In genomic region chr5:73692166-73692640, GRCh38 we compare ENCODE assay signal across 1 cellular context.
TF ChIP-seq lines count a peak whose summit lies in the region.

No MANE protein-coding gene starts in this region.

TF ChIP-seq in H1, 55 proteins besides CTCF, POLR2A, EP300 and RAD21 (continued from another document):
- TF ChIP-seq BRCA1 (IDR thresholded peaks at IDR 0.05; ENCODE audit: low read depth, low read length) = no peak
- TF ChIP-seq EGR1 (IDR thresholded peaks at IDR 0.05; ENCODE audit: borderline replicate concordance, low read depth, low read length) = no peak
- no peak for TF ChIP-seq JUN (IDR thresholded peaks at IDR 0.05; ENCODE audit: low read depth, low read length)
- no peak for TF ChIP-seq CREB1 (IDR thresholded peaks at IDR 0.05)
- TF ChIP-seq, protein P1, sequence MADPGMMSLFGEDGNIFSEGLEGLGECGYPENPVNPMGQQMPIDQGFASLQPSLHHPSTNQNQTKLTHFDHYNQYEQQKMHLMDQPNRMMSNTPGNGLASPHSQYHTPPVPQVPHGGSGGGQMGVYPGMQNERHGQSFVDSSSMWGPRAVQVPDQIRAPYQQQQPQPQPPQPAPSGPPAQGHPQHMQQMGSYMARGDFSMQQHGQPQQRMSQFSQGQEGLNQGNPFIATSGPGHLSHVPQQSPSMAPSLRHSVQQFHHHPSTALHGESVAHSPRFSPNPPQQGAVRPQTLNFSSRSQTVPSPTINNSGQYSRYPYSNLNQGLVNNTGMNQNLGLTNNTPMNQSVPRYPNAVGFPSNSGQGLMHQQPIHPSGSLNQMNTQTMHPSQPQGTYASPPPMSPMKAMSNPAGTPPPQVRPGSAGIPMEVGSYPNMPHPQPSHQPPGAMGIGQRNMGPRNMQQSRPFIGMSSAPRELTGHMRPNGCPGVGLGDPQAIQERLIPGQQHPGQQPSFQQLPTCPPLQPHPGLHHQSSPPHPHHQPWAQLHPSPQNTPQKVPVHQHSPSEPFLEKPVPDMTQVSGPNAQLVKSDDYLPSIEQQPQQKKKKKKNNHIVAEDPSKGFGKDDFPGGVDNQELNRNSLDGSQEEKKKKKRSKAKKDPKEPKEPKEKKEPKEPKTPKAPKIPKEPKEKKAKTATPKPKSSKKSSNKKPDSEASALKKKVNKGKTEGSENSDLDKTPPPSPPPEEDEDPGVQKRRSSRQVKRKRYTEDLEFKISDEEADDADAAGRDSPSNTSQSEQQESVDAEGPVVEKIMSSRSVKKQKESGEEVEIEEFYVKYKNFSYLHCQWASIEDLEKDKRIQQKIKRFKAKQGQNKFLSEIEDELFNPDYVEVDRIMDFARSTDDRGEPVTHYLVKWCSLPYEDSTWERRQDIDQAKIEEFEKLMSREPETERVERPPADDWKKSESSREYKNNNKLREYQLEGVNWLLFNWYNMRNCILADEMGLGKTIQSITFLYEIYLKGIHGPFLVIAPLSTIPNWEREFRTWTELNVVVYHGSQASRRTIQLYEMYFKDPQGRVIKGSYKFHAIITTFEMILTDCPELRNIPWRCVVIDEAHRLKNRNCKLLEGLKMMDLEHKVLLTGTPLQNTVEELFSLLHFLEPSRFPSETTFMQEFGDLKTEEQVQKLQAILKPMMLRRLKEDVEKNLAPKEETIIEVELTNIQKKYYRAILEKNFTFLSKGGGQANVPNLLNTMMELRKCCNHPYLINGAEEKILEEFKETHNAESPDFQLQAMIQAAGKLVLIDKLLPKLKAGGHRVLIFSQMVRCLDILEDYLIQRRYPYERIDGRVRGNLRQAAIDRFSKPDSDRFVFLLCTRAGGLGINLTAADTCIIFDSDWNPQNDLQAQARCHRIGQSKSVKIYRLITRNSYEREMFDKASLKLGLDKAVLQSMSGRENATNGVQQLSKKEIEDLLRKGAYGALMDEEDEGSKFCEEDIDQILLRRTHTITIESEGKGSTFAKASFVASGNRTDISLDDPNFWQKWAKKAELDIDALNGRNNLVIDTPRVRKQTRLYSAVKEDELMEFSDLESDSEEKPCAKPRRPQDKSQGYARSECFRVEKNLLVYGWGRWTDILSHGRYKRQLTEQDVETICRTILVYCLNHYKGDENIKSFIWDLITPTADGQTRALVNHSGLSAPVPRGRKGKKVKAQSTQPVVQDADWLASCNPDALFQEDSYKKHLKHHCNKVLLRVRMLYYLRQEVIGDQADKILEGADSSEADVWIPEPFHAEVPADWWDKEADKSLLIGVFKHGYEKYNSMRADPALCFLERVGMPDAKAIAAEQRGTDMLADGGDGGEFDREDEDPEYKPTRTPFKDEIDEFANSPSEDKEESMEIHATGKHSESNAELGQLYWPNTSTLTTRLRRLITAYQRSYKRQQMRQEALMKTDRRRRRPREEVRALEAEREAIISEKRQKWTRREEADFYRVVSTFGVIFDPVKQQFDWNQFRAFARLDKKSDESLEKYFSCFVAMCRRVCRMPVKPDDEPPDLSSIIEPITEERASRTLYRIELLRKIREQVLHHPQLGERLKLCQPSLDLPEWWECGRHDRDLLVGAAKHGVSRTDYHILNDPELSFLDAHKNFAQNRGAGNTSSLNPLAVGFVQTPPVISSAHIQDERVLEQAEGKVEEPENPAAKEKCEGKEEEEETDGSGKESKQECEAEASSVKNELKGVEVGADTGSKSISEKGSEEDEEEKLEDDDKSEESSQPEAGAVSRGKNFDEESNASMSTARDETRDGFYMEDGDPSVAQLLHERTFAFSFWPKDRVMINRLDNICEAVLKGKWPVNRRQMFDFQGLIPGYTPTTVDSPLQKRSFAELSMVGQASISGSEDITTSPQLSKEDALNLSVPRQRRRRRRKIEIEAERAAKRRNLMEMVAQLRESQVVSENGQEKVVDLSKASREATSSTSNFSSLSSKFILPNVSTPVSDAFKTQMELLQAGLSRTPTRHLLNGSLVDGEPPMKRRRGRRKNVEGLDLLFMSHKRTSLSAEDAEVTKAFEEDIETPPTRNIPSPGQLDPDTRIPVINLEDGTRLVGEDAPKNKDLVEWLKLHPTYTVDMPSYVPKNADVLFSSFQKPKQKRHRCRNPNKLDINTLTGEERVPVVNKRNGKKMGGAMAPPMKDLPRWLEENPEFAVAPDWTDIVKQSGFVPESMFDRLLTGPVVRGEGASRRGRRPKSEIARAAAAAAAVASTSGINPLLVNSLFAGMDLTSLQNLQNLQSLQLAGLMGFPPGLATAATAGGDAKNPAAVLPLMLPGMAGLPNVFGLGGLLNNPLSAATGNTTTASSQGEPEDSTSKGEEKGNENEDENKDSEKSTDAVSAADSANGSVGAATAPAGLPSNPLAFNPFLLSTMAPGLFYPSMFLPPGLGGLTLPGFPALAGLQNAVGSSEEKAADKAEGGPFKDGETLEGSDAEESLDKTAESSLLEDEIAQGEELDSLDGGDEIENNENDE (IDR thresholded peaks at IDR 0.05; ENCODE audit: insufficient replicate concordance, low read length) = no peak
- no peak for TF ChIP-seq KDM1A (IDR thresholded peaks at IDR 0.05; ENCODE audit: borderline replicate concordance, low read length)
- TF ChIP-seq TAF7 (optimal IDR thresholded peaks at IDR 0.05; ENCODE audit: borderline replicate concordance, low read depth, low read length) = no peak
- no peak for TF ChIP-seq RFX5 (IDR thresholded peaks at IDR 0.05; ENCODE audit: borderline replicate concordance, low read depth, low read length)
- TF ChIP-seq KDM4A (IDR thresholded peaks at IDR 0.05; ENCODE audit: low read depth, low read length, severe bottlenecking) = no peak
- TF ChIP-seq GABPA (IDR thresholded peaks at IDR 0.05; ENCODE audit: borderline replicate concordance, insufficient read depth, low read length) = no peak
- no peak for TF ChIP-seq GTF2F1 (IDR thresholded peaks at IDR 0.05; ENCODE audit: borderline replicate concordance, low read depth, low read length)
- no peak for TF ChIP-seq SIX5 (IDR thresholded peaks at IDR 0.05; ENCODE audit: low read depth, low read length)
- TF ChIP-seq SIRT6 (IDR thresholded peaks at IDR 0.05; ENCODE audit: low read length) = no peak
TF ChIP-seq in H1: peak in this region for 0.
